Comparison of ENCODE assay signal across 1 cellular context in genomic region chr22:20303229-20303534, GRCh38. TPM values are rescaled to one million over a fixed set of nuclear protein-coding genes. Genes with fewer than 3 reads are reported as not detected.
"Had no signal": no experiment of that assay in that cellular context is flagged by ENCODE, and none has a peak within 500 bp of the region (broad histone marks: within the 10 kb centered on the region; RNA-seq: fewer than 3 reads in every experiment).

No MANE protein-coding gene starts in this region.

RNA-seq across cellular contexts. Expression of gene RTN4R, which starts 35.1 kb away (rescaled TPM):
- total RNA-seq: activated B cell treated with CpG ODN at 0.5 μM for 24 hours had no signal
